In the genomic region with DNA sequence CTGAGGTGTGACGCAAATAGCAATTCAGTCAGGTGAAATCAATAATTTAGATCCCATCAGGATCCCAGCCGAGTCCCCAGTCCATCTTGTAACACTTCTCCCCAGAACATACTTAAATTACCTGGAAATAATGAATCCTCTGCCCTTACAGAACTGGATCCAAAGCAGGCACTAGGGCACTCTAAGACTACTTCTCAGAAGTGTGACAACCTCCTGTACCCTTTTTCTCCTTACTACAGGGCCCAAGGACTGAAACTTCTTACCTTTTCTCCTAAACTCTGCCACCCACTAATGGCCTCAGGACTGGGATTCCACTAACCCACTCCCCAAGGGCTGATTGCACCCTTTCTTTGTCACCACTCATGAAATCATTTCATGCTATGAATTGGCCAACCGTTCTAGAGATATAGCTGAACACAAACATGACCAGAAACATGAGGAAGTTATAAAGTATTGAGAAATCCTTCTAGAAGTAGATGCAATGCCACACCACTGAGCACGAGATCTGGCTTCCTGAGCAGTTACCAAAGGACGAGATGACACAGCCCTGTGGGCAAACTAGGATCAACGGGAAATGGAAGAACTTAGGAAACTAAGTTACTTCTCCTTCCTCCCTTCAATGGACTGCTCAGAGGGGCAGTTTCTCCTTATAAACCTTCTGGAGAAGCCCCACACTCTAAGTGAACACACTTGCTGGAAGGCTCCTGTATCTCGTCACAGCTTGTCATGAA, we compare ENCODE assay signal across 6 cellular contexts. TPM values are rescaled to one million over a fixed set of nuclear protein-coding genes. Genes with fewer than 3 reads are reported as not detected.
DNase-seq lines count a peak whose midpoint lies in the region; ATAC-seq and TF ChIP-seq lines count a peak whose summit lies in the region.
"Not testable (repeated sequence)": the region's sequence is repeated elsewhere in the genome, so short reads cannot be mapped to it uniquely, and the experiment has no call there.

No MANE protein-coding gene starts in this region.

- H3K4me3 ChIP-seq in heart left ventricle; right cardiac atrium (ENCODE audit: low read length); lower lobe of right lung; neutrophil (ENCODE audit: low read depth in 1 of 2, low read length in 1 of 2); upper lobe of right lung: not testable (repeated sequence)

- DNase-seq in heart left ventricle, right cardiac atrium, lower lobe of right lung, upper lobe of right lung: not testable (repeated sequence)

- no CpG with 5 or more reads among the region's 7 CpGs for WGBS in heart left ventricle, 4 donors
- WGBS in right cardiac atrium, result no CpG with 5 or more reads among the region's 7 CpGs

- TF ChIP-seq POLR2A in heart left ventricle (IDR thresholded peaks at IDR 0.05), result not testable (repeated sequence)

- ATAC-seq in esophagus mucosa (peak; percentile 22), heart left ventricle (peak in 3 of 4 donors; percentile 68 to 93 (median 88)), right cardiac atrium (peak; percentile 45 to 57), lower lobe of right lung (peak; percentile 86 to 87), upper lobe of right lung (peak; percentile 92)

- H3K4me1 ChIP-seq in heart left ventricle; right cardiac atrium (ENCODE audit: control insufficient read depth, insufficient read depth, low read length); lower lobe of right lung; neutrophil (ENCODE audit: control insufficient read depth in 1 of 2, insufficient read depth in 1 of 2, low read depth in 1 of 2, low read length in 1 of 2); upper lobe of right lung: not testable (repeated sequence)

- intact Hi-C loops in heart left ventricle (cut with DNase I); right cardiac atrium (cut with DNase I); lower lobe of right lung (cut with DNase I); upper lobe of right lung (cut with DNase I): not testable (repeated sequence)

- not testable (repeated sequence) for H3K36me3 ChIP-seq in heart left ventricle, lower lobe of right lung, neutrophil, upper lobe of right lung

- H3K27ac ChIP-seq in heart left ventricle; right cardiac atrium (ENCODE audit: low read length); upper lobe of right lung: not testable (repeated sequence)
- H3K27ac ChIP-seq in lower lobe of right lung, result peak overlapping the region; percentile 60
- peak overlapping the region; percentile 91 for H3K27ac ChIP-seq in neutrophil

- not testable (repeated sequence) for H3K27me3 ChIP-seq in heart left ventricle; right cardiac atrium (ENCODE audit: control insufficient read depth, insufficient read depth); lower lobe of right lung (ENCODE audit: low read depth); neutrophil; upper lobe of right lung

- H3K9me3 ChIP-seq in heart left ventricle; right cardiac atrium (ENCODE audit: control insufficient read depth, low read length); lower lobe of right lung; neutrophil; upper lobe of right lung: not testable (repeated sequence)

- not testable (repeated sequence) for TF ChIP-seq CTCF in heart left ventricle (IDR thresholded peaks at IDR 0.05); lower lobe of right lung (IDR thresholded peaks at IDR 0.05); neutrophil (IDR thresholded peaks at IDR 0.05); upper lobe of right lung (IDR thresholded peaks at IDR 0.05)

RNA-seq across cellular contexts. Expression of a gene that starts 6.1 kb away (rescaled TPM):
- total RNA-seq in esophagus mucosa (4.2 TPM), heart left ventricle (10 to 100 TPM in 2 of 9 donors, 1 to 10 TPM in 7; 4.3 to 60.7 (median 5.0) TPM), right cardiac atrium (10 to 100 TPM in 1 of 4 donors, 1 to 10 TPM in 3; 7.9 to 10.4 (median 9.1) TPM), lower lobe of right lung (43.9 TPM), upper lobe of right lung (28.8 TPM)
- polyA plus RNA-seq in heart left ventricle (1 to 10 TPM; 1.8 to 3.4 TPM), right cardiac atrium (2.2 TPM)

RNA-seq across cellular contexts. Expression of a gene that starts 36.3 kb away (rescaled TPM):
- 9.7 TPM for total RNA-seq in esophagus mucosa
- total RNA-seq in heart left ventricle, result 10 to 100 TPM in 2 of 9 donors, 1 to 10 TPM in 7; 5.5 to 13.4 (median 8.8) TPM
- polyA plus RNA-seq in heart left ventricle, result 10 to 100 TPM in 1 of 2 donors, 1 to 10 TPM in 1; 5.0 to 16.1 TPM
- total RNA-seq in right cardiac atrium, result 10 to 100 TPM in 2 of 4 donors, 1 to 10 TPM in 2; 5.2 to 16.0 (median 11.0) TPM
- 5.3 TPM for polyA plus RNA-seq in right cardiac atrium
- 28.7 TPM for total RNA-seq in lower lobe of right lung
- 27.0 TPM for total RNA-seq in upper lobe of right lung

Comparison
In these comparisons a context has a peak if more than half of its experiments do, and no peak if none do; other contexts are left out.
1. ATAC-seq: peak in every context shown above with its lines; median percentile 92 in upper lobe of right lung; 88 in heart left ventricle; 86 in lower lobe of right lung; 51 in right cardiac atrium; 22 in esophagus mucosa.